Comparison of ENCODE assay signal across 19 cellular contexts in genomic region chr16:23979426-23979825, GRCh38.
DNase-seq lines count a peak whose midpoint lies in the region; ATAC-seq and TF ChIP-seq lines count a peak whose summit lies in the region.
"Had no signal": no experiment of that assay in that cellular context is flagged by ENCODE, and none has a peak within 500 bp of the region (broad histone marks: within the 10 kb centered on the region; RNA-seq: fewer than 3 reads in every experiment).

No MANE protein-coding gene starts in this region.

- H3K27ac Mint-ChIP-seq in CD4-positive, alpha-beta memory T cell = peak overlapping the region in 4 of 7 donors; percentile 4 to 78 (median 59)
- H3K27ac Mint-ChIP-seq: GM23338 had no signal

- TF ChIP-seq CTCF in coronary artery (IDR thresholded peaks at IDR 0.05) = no peak
- no peak for TF ChIP-seq CTCF in upper lobe of right lung (IDR thresholded peaks at IDR 0.05)

- peaks cover 11% of the 10 kb centered on the region for H3K4me1 ChIP-seq in CD4-positive, alpha-beta memory T cell (ENCODE audit: insufficient read depth, low read length)
- no peaks in the 10 kb centered on the region for H3K4me1 ChIP-seq in upper lobe of right lung
- H3K4me1 ChIP-seq: BE2C, HAP-1 had no signal

- no peak for ATAC-seq in upper lobe of right lung
- ATAC-seq: CD8-positive, alpha-beta T cell; GM23338; Panc1 had no signal

- H3K9me3 ChIP-seq in CD4-positive, alpha-beta memory T cell (ENCODE audit: control insufficient read depth in 1 of 2, low read length in 2 of 2) = no peaks in the 10 kb centered on the region
- H3K9me3 ChIP-seq in upper lobe of right lung = no peaks in the 10 kb centered on the region
- H3K9me3 ChIP-seq: BE2C, HAP-1, SK-N-SH had no signal

- peak; percentile 66 for DNase-seq in Ammon's horn (ENCODE audit: low spot score)
- DNase-seq in CD4-positive, alpha-beta memory T cell = no peak
- DNase-seq in coronary artery (ENCODE audit: low spot score) = peak; percentile 8
- peak; percentile 84 for DNase-seq in putamen (ENCODE audit: low spot score)
- no peak for DNase-seq in upper lobe of right lung
- no peak for DNase-seq in cerebellar cortex (ENCODE audit: low spot score)
- no peak for DNase-seq in KBM-7
- DNase-seq: BE2C; CD8-positive, alpha-beta T cell; KG1; NCI-H1092; NCI-H1436; NCI-H1930; NCI-H510A; SIG-M5; SK-N-SH had no signal

- H3K27me3 Mint-ChIP-seq in CD4-positive, alpha-beta memory T cell = no peaks in the 10 kb centered on the region

- H3K36me3 ChIP-seq in CD4-positive, alpha-beta memory T cell (ENCODE audit: insufficient read depth, low read length) = no peaks in the 10 kb centered on the region
- no peaks in the 10 kb centered on the region for H3K36me3 ChIP-seq in upper lobe of right lung
- H3K36me3 ChIP-seq: BE2C, HAP-1 had no signal

- CTCF ChIA-PET in CD4-positive, alpha-beta memory T cell (lab: Charles Lee; ENCODE audit: partially characterized antibody) = interaction anchor here (2.7 kb wide), 1 partner anchor 176 kb away, joined by 8 read pairs; no protein-coding TSS in a partner anchor

- no peak overlapping the region for H3K4me3 ChIP-seq in CD4-positive, alpha-beta memory T cell (ENCODE audit: low read length in 2 of 2)
- no peak overlapping the region for H3K4me3 ChIP-seq in coronary artery
- H3K4me3 ChIP-seq in upper lobe of right lung = no peak overlapping the region
- H3K4me3 ChIP-seq: GM23338, HAP-1 had no signal

- peaks cover 0 to 5% of the 10 kb centered on the region in 2 donors for H3K36me3 Mint-ChIP-seq in CD4-positive, alpha-beta memory T cell

- in situ Hi-C loops in KBM-7 (cut with MboI; ENCODE audit: low pct_unique_long_range_greater_than_20kb, low sequenced_read_pairs) = no loop called here

- H3K9me3 Mint-ChIP-seq in CD4-positive, alpha-beta memory T cell = no peaks in the 10 kb centered on the region
- H3K9me3 Mint-ChIP-seq: CD8-positive, alpha-beta T cell had no signal

- H3K4me1 Mint-ChIP-seq in CD4-positive, alpha-beta memory T cell = peaks cover 24 to 57% (median 42%) of the 10 kb centered on the region in 4 donors

- H3K27ac ChIP-seq in CD4-positive, alpha-beta memory T cell (ENCODE audit: low read depth, low read length) = no peak overlapping the region
- H3K27ac ChIP-seq in coronary artery = no peak overlapping the region
- no peak overlapping the region for H3K27ac ChIP-seq in upper lobe of right lung

- no peak overlapping the region for H3K4me3 Mint-ChIP-seq in CD4-positive, alpha-beta memory T cell
- H3K4me3 Mint-ChIP-seq: CD8-positive, alpha-beta T cell; GM23338 had no signal

- intact Hi-C loops in CD4-positive, alpha-beta memory T cell (cut with micrococcal nuclease) = no loop called here
- intact Hi-C loops in upper lobe of right lung (cut with DNase I) = no loop called here

- H3K27me3 ChIP-seq in CD4-positive, alpha-beta memory T cell (ENCODE audit: insufficient read depth, low read length) = no peaks in the 10 kb centered on the region
- H3K27me3 ChIP-seq in upper lobe of right lung = no peaks in the 10 kb centered on the region
- H3K27me3 ChIP-seq: BE2C had no signal

- POLR2A ChIA-PET in CD4-positive, alpha-beta memory T cell (lab: Charles Lee; ENCODE audit: partially characterized antibody) = no interaction called here

Comparison
In these comparisons a context has a peak if more than half of its experiments do, and no peak if none do; other contexts are left out.
1. DNase-seq: peak in Ammon's horn (single experiment), coronary artery (single experiment) and putamen (single experiment); none in CD4-positive, alpha-beta memory T cell (0 of 5), upper lobe of right lung (single experiment), cerebellar cortex (single experiment) and KBM-7 (single experiment).